ENCODE assay signal across 13 cellular contexts in the genomic region with DNA sequence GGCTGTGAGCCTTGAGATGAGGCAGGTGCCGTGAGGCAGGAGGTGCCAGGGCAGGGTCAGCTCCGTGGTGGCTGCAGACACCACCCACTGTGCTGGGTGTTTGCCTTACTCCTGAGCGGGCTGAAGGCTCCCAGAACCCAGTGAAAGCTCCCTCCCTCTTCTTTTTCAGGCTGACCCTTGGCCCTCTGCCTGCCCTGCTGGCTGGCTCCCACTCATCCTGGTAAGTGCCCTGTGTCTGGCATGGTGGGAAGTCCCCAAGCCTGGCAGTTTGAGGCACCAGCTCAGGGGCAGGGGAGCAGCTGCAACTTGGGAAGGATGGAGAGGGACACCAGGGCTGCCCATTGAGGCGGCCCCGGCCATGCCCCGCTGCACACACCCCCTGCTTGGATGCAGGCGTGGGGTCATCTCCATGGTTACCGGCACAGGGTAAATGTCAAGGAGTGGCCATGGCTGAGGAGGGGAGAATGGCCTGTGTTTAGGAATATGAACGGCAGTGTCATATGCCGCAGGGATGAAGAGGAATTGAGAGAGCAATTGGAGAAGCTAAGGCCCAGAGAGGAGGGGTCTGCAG. TPM values are rescaled to one million over a fixed set of nuclear protein-coding genes. Genes with fewer than 3 reads are reported as not detected.
DNase-seq lines count a peak whose midpoint lies in the region; ATAC-seq and TF ChIP-seq lines count a peak whose summit lies in the region.
"Had no signal": no experiment of that assay in that cellular context is flagged by ENCODE, and none has a peak within 500 bp of the region (broad histone marks: within the 10 kb centered on the region; RNA-seq: fewer than 3 reads in every experiment).

No MANE protein-coding gene starts in this region.

- no peak overlapping the region for H2BK5ac ChIP-seq in IMR-90 (ENCODE audit: low read depth, low read length, poor library complexity, severe bottlenecking)

- peaks cover 21% of the 10 kb centered on the region for H3K9me1 ChIP-seq in IMR-90 (ENCODE audit: insufficient read depth, low read length)

- POLR2A ChIA-PET in IMR-90 (lab: Charles Lee; ENCODE audit: unreplicated experiment): interaction anchor here (0.7 kb wide), 1 partner anchor 9 kb away, joined by 3 read pairs; no protein-coding TSS in a partner anchor

- H3K36me3 Mint-ChIP-seq in activated naive CD8-positive, alpha-beta T cell treated with anti-CD3 and anti-CD28 coated beads, Interleukin-2, amount 50 U/mL, for 24 hours (ENCODE audit: low read depth): peaks cover 10% of the 10 kb centered on the region
- peaks cover 0 to 4% of the 10 kb centered on the region in 2 donors for H3K36me3 Mint-ChIP-seq in naive B cell
- peaks cover 12% of the 10 kb centered on the region for H3K36me3 Mint-ChIP-seq in activated CD8-positive, alpha-beta memory T cell treated with anti-CD3 and anti-CD28 coated beads, Interleukin-2, amount 10 ng/mL, durations not matched to agents 7 days and 5 days

- peak overlapping the region; percentile 46 to 96 (median 90); a peak in 18 of 22 replicates for H3K9ac ChIP-seq in BLaER1 treated with 17β-estradiol and CSF1 and Interleukin-3, amounts not matched to agents 10 nM and 100 nM
- no peak overlapping the region for H3K9ac ChIP-seq in IMR-90 (ENCODE audit: low read depth, low read length)

- no peaks in the 10 kb centered on the region for H3K27me3 Mint-ChIP-seq in activated naive CD8-positive, alpha-beta T cell treated with anti-CD3 and anti-CD28 coated beads, Interleukin-2, amount 50 U/mL, for 24 hours
- H3K27me3 Mint-ChIP-seq in naive B cell: no peaks in the 10 kb centered on the region
- no peaks in the 10 kb centered on the region for H3K27me3 Mint-ChIP-seq in activated CD8-positive, alpha-beta memory T cell treated with anti-CD3 and anti-CD28 coated beads, Interleukin-2, amount 10 ng/mL, durations not matched to agents 7 days and 5 days

- in situ Hi-C loops in IMR-90 (cut with MboI; ENCODE audit: low sequenced_read_pairs): no loop called here

- no peak overlapping the region for H4K5ac ChIP-seq in IMR-90 (ENCODE audit: low read depth, low read length)

- H3K27ac ChIP-seq in BLaER1 treated with 17β-estradiol and CSF1 and Interleukin-3, amounts not matched to agents 10 nM and 100 nM: peak overlapping the region in 10 of 11 experiments; percentile 70 to 99 (median 94); a peak in 15 of 22 replicates
- H3K27ac ChIP-seq in IMR-90 (ENCODE audit: insufficient read depth, low read length): no peak overlapping the region
- H3K27ac ChIP-seq: suprapubic skin had no signal

- H3K4me1 Mint-ChIP-seq in activated naive CD8-positive, alpha-beta T cell treated with anti-CD3 and anti-CD28 coated beads, Interleukin-2, amount 50 U/mL, for 24 hours: peaks cover 38% of the 10 kb centered on the region
- H3K4me1 Mint-ChIP-seq in naive B cell: peaks cover 81 to 87% (median 86%) of the 10 kb centered on the region in 3 donors
- H3K4me1 Mint-ChIP-seq in activated CD8-positive, alpha-beta memory T cell treated with anti-CD3 and anti-CD28 coated beads, Interleukin-2, amount 10 ng/mL, durations not matched to agents 7 days and 5 days: peaks cover 25% of the 10 kb centered on the region

- intact Hi-C loops in IMR-90 (cut with micrococcal nuclease): no loop called here

- TF ChIP-seq POLR2A in IMR-90 (IDR thresholded peaks at IDR 0.05; ENCODE audit: low read depth, low read length): no peak

- H3K9me3 Mint-ChIP-seq in activated naive CD8-positive, alpha-beta T cell treated with anti-CD3 and anti-CD28 coated beads, Interleukin-2, amount 50 U/mL, for 24 hours: no peaks in the 10 kb centered on the region
- H3K9me3 Mint-ChIP-seq in naive B cell: no peaks in the 10 kb centered on the region
- H3K9me3 Mint-ChIP-seq in activated CD8-positive, alpha-beta memory T cell treated with anti-CD3 and anti-CD28 coated beads, Interleukin-2, amount 10 ng/mL, durations not matched to agents 7 days and 5 days (ENCODE audit: low read depth): no peaks in the 10 kb centered on the region

- no peak overlapping the region for H3K4me3 Mint-ChIP-seq in activated naive CD8-positive, alpha-beta T cell treated with anti-CD3 and anti-CD28 coated beads, Interleukin-2, amount 50 U/mL, for 24 hours
- H3K4me3 Mint-ChIP-seq in naive B cell: peak overlapping the region; percentile 9 to 96 (median 62)
- no peak overlapping the region for H3K4me3 Mint-ChIP-seq in activated CD8-positive, alpha-beta memory T cell treated with anti-CD3 and anti-CD28 coated beads, Interleukin-2, amount 10 ng/mL, durations not matched to agents 7 days and 5 days

- H2AK5ac ChIP-seq in IMR-90 (ENCODE audit: low read depth, low read length): no peak overlapping the region

- no peak overlapping the region for H2BK120ac ChIP-seq in IMR-90 (ENCODE audit: low read depth, low read length)

- H3K14ac ChIP-seq in IMR-90 (replicated peaks; ENCODE audit: low read depth, low read length): no peak overlapping the region

- H3K9me3 ChIP-seq in BLaER1 treated with 17β-estradiol and CSF1 and Interleukin-3, amounts not matched to agents 10 nM and 100 nM (replicated peaks in 1 of 11): 0 out of 22 replicates have a peak, but pooled peaks cover 0 to under 1% (median 0%) of the 10 kb centered on the region in 11 experiments
- H3K9me3 ChIP-seq in IMR-90 (ENCODE audit: control insufficient read depth, insufficient read depth, low read length): no peaks in the 10 kb centered on the region
- H3K9me3 ChIP-seq: suprapubic skin had no signal

- no peak overlapping the region for H4K91ac ChIP-seq in IMR-90 (ENCODE audit: insufficient read depth, low read depth, low read length)

- no peak overlapping the region for H3K23ac ChIP-seq in IMR-90 (ENCODE audit: low read depth, low read length)

- no CpG with 5 or more reads among the region's 10 CpGs for WGBS in IMR-90 (ENCODE audit: extremely low coverage in 2 of 2, insufficient read length in 1 of 2), 2 experiments

- H3K4ac ChIP-seq in IMR-90 (ENCODE audit: low read depth, low read length): no peak overlapping the region

- BruUV-seq in IMR-90 (replicated peaks; lab: Mats Ljungman, UMichigan): no TSS peak

- peak overlapping the region; percentile 89 to 100 (median 98) for H3K4me2 ChIP-seq in BLaER1 treated with 17β-estradiol and CSF1 and Interleukin-3, amounts not matched to agents 10 nM and 100 nM
- H3K4me2 ChIP-seq in IMR-90 (ENCODE audit: low read depth, low read length): no peak overlapping the region

- peak overlapping the region; percentile 61 for H2AK9ac ChIP-seq in IMR-90 (replicated peaks; ENCODE audit: low read depth, low read length, poor library complexity)

- peaks cover 0 to 60% (median 10%) of the 10 kb centered on the region in 11 experiments; a peak in 13 of 22 replicates for H3K36me3 ChIP-seq in BLaER1 treated with 17β-estradiol and CSF1 and Interleukin-3, amounts not matched to agents 10 nM and 100 nM
- H3K36me3 ChIP-seq in IMR-90 (ENCODE audit: control insufficient read depth, insufficient read depth, low read length): no peaks in the 10 kb centered on the region; the same call in 1 of the 2 replicates

- H3K27ac Mint-ChIP-seq in activated naive CD8-positive, alpha-beta T cell treated with anti-CD3 and anti-CD28 coated beads, Interleukin-2, amount 50 U/mL, for 24 hours: peak overlapping the region; percentile 59
- peak overlapping the region in 5 of 6 donors; percentile 18 to 82 (median 69) for H3K27ac Mint-ChIP-seq in naive B cell
- H3K27ac Mint-ChIP-seq in activated CD8-positive, alpha-beta memory T cell treated with anti-CD3 and anti-CD28 coated beads, Interleukin-2, amount 10 ng/mL, durations not matched to agents 7 days and 5 days: no peak overlapping the region

- CTCF ChIA-PET in IMR-90 (lab: Yijun Ruan, JAX): no interaction called here
- CTCF ChIA-PET in activated CD8-positive, alpha-beta memory T cell treated with anti-CD3 and anti-CD28 coated beads, Interleukin-2, amount 10 ng/mL, durations not matched to agents 7 days and 5 days (lab: Charles Lee): no interaction called here

- no peak overlapping the region for H2BK15ac ChIP-seq in IMR-90 (ENCODE audit: low read depth, low read length)

- DNase-seq in IMR-90: no peak
- DNase-seq in activated naive CD8-positive, alpha-beta T cell treated with anti-CD3 and anti-CD28 coated beads, Interleukin-2, amount 50 U/mL, for 24 hours: no peak
- no peak for DNase-seq in naive B cell
- no peak for DNase-seq in activated CD8-positive, alpha-beta memory T cell treated with anti-CD3 and anti-CD28 coated beads, Interleukin-2, amount 10 ng/mL, durations not matched to agents 7 days and 5 days
- DNase-seq in DMS53 treated with DMSO at 0.1 percent for 48 hours (lab: John Stamatoyannopoulos, UW; ENCODE audit: unreplicated experiment): no peak
- DNase-seq: activated CD4-positive, alpha-beta T cell treated with anti-CD3 and anti-CD28 coated beads for 1 hour; DMS53; NCI-H2171; T-helper 2 cell had no signal

- no peak overlapping the region for H2BK20ac ChIP-seq in IMR-90 (ENCODE audit: low read depth, low read length)

- peaks cover 0 to 64% of the 10 kb centered on the region in 2 experiments for H3K79me1 ChIP-seq in IMR-90 (ENCODE audit: low read depth in 1 of 2, low read length in 2 of 2)

- no peaks in the 10 kb centered on the region for H3K27me3 ChIP-seq in BLaER1 treated with 17β-estradiol and CSF1 and Interleukin-3, amounts not matched to agents 10 nM and 100 nM
- H3K27me3 ChIP-seq in IMR-90 (ENCODE audit: control insufficient read depth, insufficient read depth, low read length): no peaks in the 10 kb centered on the region
- H3K27me3 ChIP-seq: suprapubic skin had no signal

- no peak for TF ChIP-seq CTCF in IMR-90 (conservative IDR thresholded peaks at IDR 0.05; ENCODE audit: low read depth, low read length)

- peaks cover 16 to 95% (median 35%) of the 10 kb centered on the region in 11 experiments for H4K20me1 ChIP-seq in BLaER1 treated with 17β-estradiol and CSF1 and Interleukin-3, amounts not matched to agents 10 nM and 100 nM
- H4K20me1 ChIP-seq in IMR-90 (ENCODE audit: insufficient read depth, low read length): peaks cover 13% of the 10 kb centered on the region; the same call in 1 of the 2 replicates

- no peak overlapping the region for H3K18ac ChIP-seq in IMR-90 (ENCODE audit: low read depth, low read length)

- dilution Hi-C loops in IMR-90 (cut with HindIII; ENCODE audit: low sequenced_read_pairs, unreplicated experiment): no loop called here

- peak overlapping the region in 4 of 10 experiments; percentile 7 to 85 (median 18); a peak in 7 of 20 replicates for H3K4me3 ChIP-seq in BLaER1 treated with 17β-estradiol and CSF1 and Interleukin-3, amounts not matched to agents 10 nM and 100 nM
- no peak overlapping the region for H3K4me3 ChIP-seq in IMR-90 (ENCODE audit: insufficient read depth, low read depth, low read length)
- H3K4me3 ChIP-seq: suprapubic skin had no signal

- peaks cover 84 to 95% (median 92%) of the 10 kb centered on the region in 10 experiments for H3K4me1 ChIP-seq in BLaER1 treated with 17β-estradiol and CSF1 and Interleukin-3, amounts not matched to agents 10 nM and 100 nM
- H3K4me1 ChIP-seq in IMR-90 (ENCODE audit: control insufficient read depth, insufficient read depth, low read length): peaks cover 27% of the 10 kb centered on the region

- no peak for ATAC-seq in IMR-90 (ENCODE audit: low read depth)
- no peak for ATAC-seq in activated naive CD8-positive, alpha-beta T cell treated with anti-CD3 and anti-CD28 coated beads, Interleukin-2, amount 50 U/mL, for 24 hours
- no peak for ATAC-seq in naive B cell (ENCODE audit: low read depth in 2 of 2)
- ATAC-seq in activated CD8-positive, alpha-beta memory T cell treated with anti-CD3 and anti-CD28 coated beads, Interleukin-2, amount 10 ng/mL, durations not matched to agents 7 days and 5 days: no peak
- ATAC-seq in HG03095 (IDR thresholded peaks at IDR 0.05; ENCODE audit: unreplicated experiment): no peak
- no peak for ATAC-seq in GM19324 (IDR thresholded peaks at IDR 0.05; ENCODE audit: low FRiP score, unreplicated experiment)

- no peak overlapping the region for H3K56ac ChIP-seq in IMR-90 (ENCODE audit: extremely low read depth, insufficient read depth, low read length)

- H2AFZ ChIP-seq in IMR-90 (replicated peaks; ENCODE audit: low read length, poor library complexity): no peak overlapping the region

- no peak for TF ChIP-seq RAD21 in IMR-90 (IDR thresholded peaks at IDR 0.05; ENCODE audit: low read length)

- no peak overlapping the region for H4K8ac ChIP-seq in IMR-90 (ENCODE audit: low read depth in 2 of 2, low read length in 2 of 2)

RNA-seq across cellular contexts. Expression of a gene that starts 16.8 kb away (rescaled TPM):
- 8.9 and 9.0 TPM in 2 replicates for total RNA-seq in IMR-90 (2012; rRNA removed)
- polyA plus RNA-seq in IMR-90 (2012; rRNA removed) (37.2 and 45.3 TPM in 2 replicates), naive B cell (ENCODE audit: low read depth in 6 of 6) (10 to 100 TPM; 14.3 to 91.1 (median 28.7) TPM)
- 20.8 and 21.2 TPM in 2 replicates for polyA plus RNA-seq in IMR-90 (2012; cell fraction: cytosol; rRNA removed)
- 229 and 480 TPM in 2 replicates for polyA plus RNA-seq in IMR-90 (2012; cell fraction: nucleus; rRNA removed; ENCODE audit: low replicate concordance)
- total RNA-seq in activated CD8-positive, alpha-beta memory T cell treated with anti-CD3 and anti-CD28 coated beads, Interleukin-2, amount 10 ng/mL, durations not matched to agents 7 days and 5 days: 100 to 1,000 TPM in 1 of 2 experiments, 10 to 100 TPM in 1; 88.0 to 105 TPM

RNA-seq across cellular contexts. Expression of a gene that starts 33.9 kb away (rescaled TPM):
- 117 and 122 TPM in 2 replicates for total RNA-seq in IMR-90 (2012; rRNA removed)
- polyA plus RNA-seq in IMR-90 (2012; rRNA removed) (190 and 215 TPM in 2 replicates), naive B cell (ENCODE audit: low read depth in 6 of 6) (100 to 1,000 TPM; 325 to 440 (median 349) TPM)
- 170 and 354 TPM in 2 replicates for polyA plus RNA-seq in IMR-90 (2012; cell fraction: cytosol; rRNA removed)
- 291 and 369 TPM in 2 replicates for polyA plus RNA-seq in IMR-90 (2012; cell fraction: nucleus; rRNA removed; ENCODE audit: low replicate concordance)
- 100 to 1,000 TPM; 251 to 260 TPM for total RNA-seq in activated CD8-positive, alpha-beta memory T cell treated with anti-CD3 and anti-CD28 coated beads, Interleukin-2, amount 10 ng/mL, durations not matched to agents 7 days and 5 days

RNA-seq across cellular contexts. Expression of a gene that starts 53.6 kb away (rescaled TPM):
- 33.3 and 36.9 TPM in 2 replicates for total RNA-seq in IMR-90 (2012; rRNA removed)
- polyA plus RNA-seq in IMR-90 (2012; rRNA removed) (38.5 and 46.1 TPM in 2 replicates), naive B cell (ENCODE audit: low read depth in 6 of 6) (10 to 100 TPM; 25.4 to 36.2 (median 35.3) TPM)
- polyA plus RNA-seq in IMR-90 (2012; cell fraction: cytosol; rRNA removed): 48.6 and 56.4 TPM in 2 replicates
- polyA plus RNA-seq in IMR-90 (2012; cell fraction: nucleus; rRNA removed; ENCODE audit: low replicate concordance): 120 and 143 TPM in 2 replicates
- 10 to 100 TPM; 51.3 to 53.5 TPM for total RNA-seq in activated CD8-positive, alpha-beta memory T cell treated with anti-CD3 and anti-CD28 coated beads, Interleukin-2, amount 10 ng/mL, durations not matched to agents 7 days and 5 days

Comparison
In these comparisons a context has a peak if more than half of its experiments do, and no peak if none do; other contexts are left out.
1. H3K4me3 Mint-ChIP-seq: peak in naive B cell (8 of 8); none in activated naive CD8-positive, alpha-beta T cell treated with anti-CD3 and anti-CD28 coated beads, Interleukin-2, amount 50 U/mL, for 24 hours (single experiment) and activated CD8-positive, alpha-beta memory T cell treated with anti-CD3 and anti-CD28 coated beads, Interleukin-2, amount 10 ng/mL, durations not matched to agents 7 days and 5 days (single experiment).